17 cellular contexts compared by ENCODE assay signal in genomic region chr3:33547101-33547500, GRCh38.
DNase-seq lines count a peak whose midpoint lies in the region; ATAC-seq, FAIRE-seq and TF ChIP-seq lines count a peak whose summit lies in the region.
"Had no signal": no experiment of that assay in that cellular context is flagged by ENCODE, and none has a peak within 500 bp of the region (broad histone marks: within the 10 kb centered on the region; RNA-seq: fewer than 3 reads in every experiment).

No MANE protein-coding gene starts in this region.

- H3K4me1 Mint-ChIP-seq in WTC11 (no peaks in the 10 kb centered on the region), memory B cell (peaks cover 11% of the 10 kb centered on the region)
- H3K4me1 Mint-ChIP-seq: CD4-positive, alpha-beta memory T cell had no signal

- no peak overlapping the region for H3K4me3 ChIP-seq in HepG2 (replicated peaks in 1 of 3; ENCODE audit: insufficient read depth in 1 of 3, low read depth in 2 of 3, low read length in 3 of 3)
- H3K4me3 ChIP-seq in right lobe of liver, result no peak overlapping the region
- H3K4me3 ChIP-seq: HAP-1 had no signal

- H3K4me1 ChIP-seq in HepG2 (ENCODE audit: insufficient read depth, low read length) (no peaks in the 10 kb centered on the region), right lobe of liver (no peaks in the 10 kb centered on the region)
- H3K4me1 ChIP-seq: HAP-1 had no signal

- TF ChIP-seq RAD21 in HepG2 (CRISPR knock-in tag; IDR thresholded peaks at IDR 0.05), result no peak

- no peaks in the 10 kb centered on the region for H3K79me2 ChIP-seq in HepG2 (ENCODE audit: insufficient read depth, low read length)

- H3K27me3 Mint-ChIP-seq in WTC11 (ENCODE audit: low read depth) (no peaks in the 10 kb centered on the region), memory B cell (no peaks in the 10 kb centered on the region)
- H3K27me3 Mint-ChIP-seq: CD4-positive, alpha-beta memory T cell had no signal

- WGBS in HepG2 (ENCODE audit: low lambda C conversion rate), result 95% methylated on average over 1 of the region's 1 CpG
- 100% methylated on average over 1 of the region's 1 CpG for WGBS in right lobe of liver (ENCODE audit: insufficient coverage, low coverage, low lambda C conversion rate, missing lambda C conversion rate)

- DNase-seq in HepG2 (ENCODE audit: low spot score) (no peak), right lobe of liver (no peak), WTC11 (ENCODE audit: low spot score) (no peak), memory B cell (ENCODE audit: low spot score in 2 of 2) (no peak), DMS 273 treated with DMSO at 0.1 percent for 48 hours (lab: John Stamatoyannopoulos, UW) (no peak), HCEC 1CT (no peak)
- DNase-seq: C1 segment of cervical spinal cord; Calu3; CD4-positive, alpha-beta memory T cell; COR-L47; DMS153; DND-41; GOT3 had no signal

- H3K9me3 ChIP-seq in HepG2 (ENCODE audit: low read length) (no peaks in the 10 kb centered on the region), right lobe of liver (no peaks in the 10 kb centered on the region)
- H3K9me3 ChIP-seq: HAP-1 had no signal

- in situ Hi-C loops in HepG2 (cut with HindIII; ENCODE audit: extremely low pct_ligation_motif_present, low pct_unique_long_range_greater_than_20kb), result no loop called here

- H3K36me3 ChIP-seq in HepG2 (replicated peaks in 1 of 2; ENCODE audit: control insufficient read depth in 1 of 2, insufficient read depth in 2 of 2, low read length in 2 of 2) (peaks cover 1 to 9% of the 10 kb centered on the region in 2 experiments; a peak in 3 of 5 replicates), right lobe of liver (peaks cover 0 to 4% (median 0%) of the 10 kb centered on the region in 4 donors)
- H3K36me3 ChIP-seq: HAP-1 had no signal

- H3K27ac ChIP-seq in HepG2 (ENCODE audit: extremely low read length, insufficient read depth, low read length) (no peak overlapping the region), right lobe of liver (no peak overlapping the region)

- no peak overlapping the region for H3K4me2 ChIP-seq in HepG2 (ENCODE audit: low read depth, low read length)

- H3K9me3 Mint-ChIP-seq in WTC11 (peaks cover 22% of the 10 kb centered on the region), memory B cell (peaks cover 3% of the 10 kb centered on the region)

- peaks cover 8% of the 10 kb centered on the region for H3K36me3 Mint-ChIP-seq in WTC11
- H3K36me3 Mint-ChIP-seq in memory B cell, result peaks cover 38% of the 10 kb centered on the region

- H3K4me3 Mint-ChIP-seq in WTC11, result no peak overlapping the region
- H3K4me3 Mint-ChIP-seq in memory B cell, result no peak overlapping the region
- H3K4me3 Mint-ChIP-seq: CD4-positive, alpha-beta memory T cell had no signal

- no peak for ATAC-seq in HepG2
- no peak for ATAC-seq in right lobe of liver
- no peak for ATAC-seq in WTC11
- no peak for ATAC-seq in memory B cell (ENCODE audit: low read depth)

- TF ChIP-seq CTCF in HepG2 (CRISPR knock-in tag; IDR thresholded peaks at IDR 0.05), result no peak
- TF ChIP-seq CTCF in right lobe of liver (IDR thresholded peaks at IDR 0.05), result no peak
- no peak for TF ChIP-seq CTCF in WTC11 (IDR thresholded peaks at IDR 0.05)

- H3K27me3 ChIP-seq in HepG2 (ENCODE audit: control insufficient read depth in 1 of 2, insufficient read depth in 2 of 2, low read length in 2 of 2), result no peaks in the 10 kb centered on the region
- H3K27me3 ChIP-seq in right lobe of liver, result no peaks in the 10 kb centered on the region

- no peak overlapping the region for H2AFZ ChIP-seq in HepG2 (ENCODE audit: low read length)

- TF ChIP-seq POLR2A in HepG2 (IDR thresholded peaks at IDR 0.05; ENCODE audit: insufficient read depth in 1 of 2, low read depth in 2 of 2, low read length in 2 of 2) (no peak), right lobe of liver (IDR thresholded peaks at IDR 0.05) (no peak)

- no TSS peak for BruUV-seq in HepG2 (replicated peaks; lab: Mats Ljungman, UMichigan)

- H3K9ac ChIP-seq in HepG2 (ENCODE audit: insufficient read depth, low read depth, low read length), result no peak overlapping the region

- H3K27ac Mint-ChIP-seq in WTC11, result no peak overlapping the region
- H3K27ac Mint-ChIP-seq in memory B cell, result peak overlapping the region; percentile 14

- TF ChIP-seq EP300 in HepG2 (IDR thresholded peaks at IDR 0.05; ENCODE audit: low read depth in 2 of 2, low read length in 2 of 2) (no peak), HepG2 (CRISPR knock-in tag; IDR thresholded peaks at IDR 0.05; ENCODE audit: borderline replicate concordance) (no peak)

- no peak for FAIRE-seq in HepG2 (lab: Jason Lieb, UNC)
- FAIRE-seq: G401.6, GM12892, H54 had no signal

- intact Hi-C loops in HepG2 (cut with micrococcal nuclease; ENCODE audit: unreplicated experiment), result no loop called here
- intact Hi-C loops in right lobe of liver (cut with DNase I), result no loop called here

- POLR2A ChIA-PET in HepG2 (lab: Yijun Ruan, JAX), result no interaction called here
- POLR2A ChIA-PET in WTC11 (lab: Charles Lee), result no interaction called here

- H4K20me1 ChIP-seq in HepG2 (ENCODE audit: insufficient read depth, low read length), result no peaks in the 10 kb centered on the region

- CTCF ChIA-PET in HepG2 (lab: Yijun Ruan, JAX; ENCODE audit: low intra/inter-chr PET ratio, low total read pairs), result no interaction called here
- CTCF ChIA-PET in WTC11 (lab: Charles Lee), result no interaction called here

TF ChIP-seq in HepG2, 621 proteins besides CTCF, POLR2A, EP300 and RAD21:
- TF ChIP-seq ZNF431 (CRISPR knock-in tag; IDR thresholded peaks at IDR 0.05; ENCODE audit: borderline replicate concordance, low read depth) (peak; percentile 55; the same call in 1 of the 2 replicates), ARNT (IDR thresholded peaks at IDR 0.05) (no peak), DMTF1 (CRISPR knock-in tag; IDR thresholded peaks at IDR 0.05) (no peak), SIN3B (IDR thresholded peaks at IDR 0.05; ENCODE audit: low read length) (no peak)

TF ChIP-seq in WTC11, 78 proteins besides CTCF, POLR2A, EP300 and RAD21:
- TF ChIP-seq ZNF532 (CRISPR knock-in tag; IDR thresholded peaks at IDR 0.05; ENCODE audit: borderline replicate concordance), result no peak
- TF ChIP-seq ZBTB21 (CRISPR knock-in tag; IDR thresholded peaks at IDR 0.05; ENCODE audit: borderline replicate concordance), result no peak
- TF ChIP-seq ZNF416 (CRISPR knock-in tag; IDR thresholded peaks at IDR 0.05), result 0 out of 2 replicates have a peak, but pooled peaks have one; percentile 61
